Comparison of ENCODE assay signal across 8 cellular contexts in the genomic region with DNA sequence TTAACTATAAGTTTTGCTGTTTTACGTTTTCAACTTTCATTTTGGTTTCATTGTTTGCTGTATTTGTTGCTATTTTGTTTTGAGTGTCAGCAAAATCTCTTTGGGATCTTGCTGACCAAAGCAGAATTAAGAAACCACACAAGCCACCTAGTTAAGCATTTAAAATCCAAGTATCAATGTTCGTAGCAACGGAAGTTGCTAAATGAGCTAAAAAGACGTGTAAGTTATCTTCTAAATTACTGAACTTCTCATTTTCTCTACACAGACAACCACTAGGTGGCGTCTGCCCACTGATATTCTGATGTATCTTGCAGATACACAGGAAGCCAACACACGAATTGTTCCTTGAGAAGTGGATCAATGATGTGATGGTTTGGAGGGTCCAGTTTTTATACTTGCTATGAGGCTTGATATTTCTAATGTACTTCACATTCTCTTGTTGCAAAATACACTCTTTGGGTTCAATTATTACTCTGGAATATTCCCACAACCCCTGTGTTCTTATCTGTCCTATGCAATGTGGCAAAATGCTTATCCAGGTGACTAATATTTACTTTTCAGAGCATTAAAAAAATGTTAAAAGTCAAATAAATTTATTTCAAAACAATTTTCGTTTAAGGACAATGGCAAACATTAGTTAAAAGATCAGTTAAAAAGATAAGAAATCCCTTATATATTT.
DNase-seq lines count a peak whose midpoint lies in the region; ATAC-seq and TF ChIP-seq lines count a peak whose summit lies in the region.

No MANE protein-coding gene starts in this region.

- H4K20me1 ChIP-seq in PC-3 (ENCODE audit: low read length): no peaks in the 10 kb centered on the region

- H3K4me3 ChIP-seq in PC-3 (ENCODE audit: low read length): peak overlapping the region; percentile 61

- no TSS peak for BruUV-seq in PC-3 (replicated peaks; lab: Mats Ljungman, UMichigan)

- H3K4me1 ChIP-seq in PC-3 (ENCODE audit: insufficient read depth, low read length): 0 out of 2 replicates have a peak, but pooled peaks cover 4% of the 10 kb centered on the region

- intact Hi-C loops in PC-3 (cut with micrococcal nuclease): loop anchor here (1.0 to 5.0 kb wide), 3 partner anchors 159 to 426 kb away; no protein-coding TSS in a partner anchor

- no peaks in the 10 kb centered on the region for H3K27me3 Mint-ChIP-seq in brain

- POLR2A ChIA-PET in PC-3 (lab: Charles Lee; ENCODE audit: unreplicated experiment): interaction anchor here (0.6 kb wide), 1 partner anchor 46 kb away, joined by 4 read pairs; no protein-coding TSS in a partner anchor

- no peaks in the 10 kb centered on the region for H3K9me3 ChIP-seq in PC-3 (ENCODE audit: low read length)

- no peaks in the 10 kb centered on the region for H3K36me3 ChIP-seq in PC-3 (ENCODE audit: low read depth, low read length)

- CTCF ChIA-PET in PC-3 (lab: Charles Lee): interaction anchor here (0.7 to 1.4 kb wide), 2 partner anchors 34 to 380 kb away, joined by 4 to 24 read pairs; no protein-coding TSS in a partner anchor

- H2AFZ ChIP-seq in PC-3 (ENCODE audit: low read length): peak overlapping the region; percentile 80

- H3K4me2 ChIP-seq in PC-3 (ENCODE audit: low read length): peak overlapping the region; percentile 76

- TF ChIP-seq CTCF in PC-3 (conservative IDR thresholded peaks at IDR 0.05; ENCODE audit: low read depth, low read length) (peak; percentile 98), brain (conservative IDR thresholded peaks at IDR 0.05) (peak; percentile 77 to 90)

- ATAC-seq in GM21515 (IDR thresholded peaks at IDR 0.05; ENCODE audit: unreplicated experiment): peak; percentile 73
- peak; percentile 82 for ATAC-seq in PC-3

- peak; percentile 3 for DNase-seq in activated CD8-positive, alpha-beta memory T cell treated with anti-CD3 and anti-CD28 coated beads, Interleukin-2, amount 50 U/mL, for 24 hours (ENCODE audit: extremely low read depth)
- DNase-seq in activated CD8-positive, alpha-beta memory T cell treated with anti-CD3 and anti-CD28 coated beads for 24 hours: no peak
- DNase-seq in HS-27A (ENCODE audit: low read depth) (peak; percentile 8), PC-3 (peak; percentile 90), kidney tubule cell (ENCODE audit: low spot score) (peak; percentile 67)
- DNase-seq in stimulated activated CD4-positive, alpha-beta T cell treated with anti-CD3 and anti-CD28 coated beads, Interleukin-4, amount 100 ng/mL, for 48 hours (ENCODE audit: low read depth in 2 of 2): peak; percentile 36 to 50

- no peak overlapping the region for H3K9ac ChIP-seq in PC-3 (ENCODE audit: low read length)

- H3K36me3 Mint-ChIP-seq in brain: no peaks in the 10 kb centered on the region

- H3K9me2 ChIP-seq in PC-3 (replicated peaks; ENCODE audit: low read length): no peaks in the 10 kb centered on the region

- H3K27ac Mint-ChIP-seq in brain: peak overlapping the region in 1 of 5 experiments; percentile 43

- no peaks in the 10 kb centered on the region for H3K27me3 ChIP-seq in PC-3 (ENCODE audit: low read length)

- no peaks in the 10 kb centered on the region for H3K4me1 Mint-ChIP-seq in brain

- H3K79me2 ChIP-seq in PC-3 (ENCODE audit: low read length): no peaks in the 10 kb centered on the region

- no peak overlapping the region for H3K27ac ChIP-seq in PC-3 (ENCODE audit: low read length)

- H3K4me3 Mint-ChIP-seq in brain: peak overlapping the region in 2 of 5 experiments; percentile 9 to 72

- H3F3A ChIP-seq in PC-3 (ENCODE audit: low read length, unreplicated experiment): no peaks in the 10 kb centered on the region

- peaks cover 0 to 6% (median 3%) of the 10 kb centered on the region in 5 experiments for H3K9me3 Mint-ChIP-seq in brain
